In the genomic region with DNA sequence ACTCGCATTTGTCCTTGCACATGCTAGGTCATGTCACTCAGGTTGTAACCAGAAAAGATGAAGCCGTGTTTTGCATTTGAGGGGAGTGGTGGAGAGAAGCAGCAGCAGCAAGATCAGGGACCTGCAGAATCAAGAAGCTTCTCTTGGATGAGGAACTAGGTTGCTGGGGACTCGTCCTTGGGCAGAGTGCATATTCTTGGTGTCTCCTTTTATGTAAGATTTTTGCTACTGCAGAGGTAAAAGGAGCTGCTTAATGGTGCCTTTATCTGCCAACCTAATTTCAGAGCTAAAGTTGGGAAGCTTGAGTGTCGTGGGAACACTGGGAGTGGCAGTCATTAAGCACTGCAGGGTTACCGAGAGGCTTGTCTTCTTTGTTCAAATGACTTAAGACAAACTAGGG, we compare ENCODE assay signal across 12 cellular contexts.
A peak's percentile ranks its signal among the peaks of the same experiment; 100 is the strongest.
DNase-seq lines count a peak whose midpoint lies in the region; ATAC-seq, FAIRE-seq and TF ChIP-seq lines count a peak whose summit lies in the region.
"Had no signal": no experiment of that assay in that cellular context is flagged by ENCODE, and none has a peak within 500 bp of the region (broad histone marks: within the 10 kb centered on the region; RNA-seq: fewer than 3 reads in every experiment).

No MANE protein-coding gene starts in this region.

- TF ChIP-seq CTCF in A549 (IDR thresholded peaks at IDR 0.05) = no peak
- no peak for TF ChIP-seq CTCF in IMR-90 (conservative IDR thresholded peaks at IDR 0.05; ENCODE audit: low read depth, low read length)
- TF ChIP-seq CTCF in esophagus muscularis mucosa (IDR thresholded peaks at IDR 0.05) = no peak
- no peak for TF ChIP-seq CTCF in nephron progenitor cell (IDR thresholded peaks at IDR 0.05)

- H3K36me3 ChIP-seq in IMR-90 (ENCODE audit: control insufficient read depth, insufficient read depth, low read length) (no peaks in the 10 kb centered on the region), esophagus muscularis mucosa (no peaks in the 10 kb centered on the region)
- H3K36me3 ChIP-seq in naive thymus-derived CD4-positive, alpha-beta T cell (ENCODE audit: control insufficient read depth in 2 of 3, insufficient read depth in 3 of 3, low read length in 3 of 3) = no peaks in the 10 kb centered on the region
- H3K36me3 ChIP-seq: BE2C had no signal

- no peak overlapping the region for H2BK5ac ChIP-seq in IMR-90 (ENCODE audit: low read depth, low read length, poor library complexity, severe bottlenecking)

- dilution Hi-C loops in IMR-90 (cut with HindIII; ENCODE audit: low sequenced_read_pairs, unreplicated experiment) = no loop called here

- no peaks in the 10 kb centered on the region for H3K27me3 ChIP-seq in IMR-90 (ENCODE audit: control insufficient read depth, insufficient read depth, low read length)
- no peaks in the 10 kb centered on the region for H3K27me3 ChIP-seq in esophagus muscularis mucosa
- peaks cover 0 to 4% of the 10 kb centered on the region in 2 donors for H3K27me3 ChIP-seq in naive thymus-derived CD4-positive, alpha-beta T cell (ENCODE audit: control insufficient read depth in 2 of 2, insufficient read depth in 2 of 2, low read length in 2 of 2)
- H3K27me3 ChIP-seq: BE2C had no signal

- peaks cover 11% of the 10 kb centered on the region for H3K4me1 Mint-ChIP-seq in nephron progenitor cell
- no peaks in the 10 kb centered on the region for H3K4me1 Mint-ChIP-seq in naive thymus-derived CD4-positive, alpha-beta T cell
- H3K4me1 Mint-ChIP-seq in immature natural killer cell = no peaks in the 10 kb centered on the region
- H3K4me1 Mint-ChIP-seq: CD4-positive, alpha-beta memory T cell had no signal

- H2AK9ac ChIP-seq in IMR-90 (replicated peaks; ENCODE audit: low read depth, low read length, poor library complexity) = no peak overlapping the region

- H3K14ac ChIP-seq in IMR-90 (replicated peaks; ENCODE audit: low read depth, low read length) = 0 out of 2 replicates have a peak overlapping the region, but pooled peaks have one; percentile 65

- H2AFZ ChIP-seq in IMR-90 (replicated peaks; ENCODE audit: low read length, poor library complexity) = no peak overlapping the region

- no TSS peak for BruUV-seq in IMR-90 (replicated peaks; lab: Mats Ljungman, UMichigan)

- no peaks in the 10 kb centered on the region for H3K36me3 Mint-ChIP-seq in nephron progenitor cell (ENCODE audit: low read depth)
- H3K36me3 Mint-ChIP-seq in naive thymus-derived CD4-positive, alpha-beta T cell = no peaks in the 10 kb centered on the region
- no peaks in the 10 kb centered on the region for H3K36me3 Mint-ChIP-seq in immature natural killer cell
- H3K36me3 Mint-ChIP-seq: CD4-positive, alpha-beta memory T cell; IgD-negative memory B cell had no signal

- TF ChIP-seq RAD21 in A549 (conservative IDR thresholded peaks at IDR 0.05 in 1 of 2, IDR thresholded peaks at IDR 0.05 in 1 of 2) (no peak), IMR-90 (IDR thresholded peaks at IDR 0.05; ENCODE audit: low read length) (no peak)

- H3K27me3 Mint-ChIP-seq in nephron progenitor cell (ENCODE audit: low read depth, poor library complexity) = peaks cover 6% of the 10 kb centered on the region
- H3K27me3 Mint-ChIP-seq in naive thymus-derived CD4-positive, alpha-beta T cell = peaks cover 0 to 6% (median 0%) of the 10 kb centered on the region in 5 donors
- peaks cover 0 to 5% (median 2%) of the 10 kb centered on the region in 3 donors for H3K27me3 Mint-ChIP-seq in immature natural killer cell (ENCODE audit: low read depth in 3 of 3)

- H2BK15ac ChIP-seq in IMR-90 (ENCODE audit: low read depth, low read length) = peak overlapping the region; percentile 16; the same call in 1 of the 3 replicates

- H3K4me1 ChIP-seq in A549 (peaks cover 9% of the 10 kb centered on the region; the same call in 2 of the 3 replicates), IMR-90 (ENCODE audit: control insufficient read depth, insufficient read depth, low read length) (peaks cover 7% of the 10 kb centered on the region), esophagus muscularis mucosa (peaks cover 0 to 43% (median 33%) of the 10 kb centered on the region in 4 donors)
- no peaks in the 10 kb centered on the region for H3K4me1 ChIP-seq in naive thymus-derived CD4-positive, alpha-beta T cell (ENCODE audit: control insufficient read depth in 2 of 2, insufficient read depth in 2 of 2, low read length in 2 of 2)
- H3K4me1 ChIP-seq: BE2C had no signal

- H3K27ac ChIP-seq in A549 (peak overlapping the region; percentile 41 to 54), IMR-90 (ENCODE audit: insufficient read depth, low read length) (0 out of 2 replicates have a peak overlapping the region, but pooled peaks have one; percentile 16), esophagus muscularis mucosa (replicated peaks in 1 of 4) (peak overlapping the region in 3 of 4 donors; percentile 4 to 53 (median 49))
- no peak overlapping the region for H3K27ac ChIP-seq in naive thymus-derived CD4-positive, alpha-beta T cell (ENCODE audit: low read depth, low read length)
- H3K27ac ChIP-seq: C4-2B had no signal

- H4K5ac ChIP-seq in IMR-90 (ENCODE audit: low read depth, low read length) = peak overlapping the region; percentile 76

- no peak for FAIRE-seq in A549 (lab: Jason Lieb, UNC)

- TF ChIP-seq EP300 in A549 (IDR thresholded peaks at IDR 0.05) (no peak), esophagus muscularis mucosa (IDR thresholded peaks at IDR 0.05) (no peak)

- H3K27ac Mint-ChIP-seq in nephron progenitor cell = no peak overlapping the region
- no peak overlapping the region for H3K27ac Mint-ChIP-seq in naive thymus-derived CD4-positive, alpha-beta T cell
- no peak overlapping the region for H3K27ac Mint-ChIP-seq in immature natural killer cell
- H3K27ac Mint-ChIP-seq: CD4-positive, alpha-beta memory T cell; IgD-negative memory B cell had no signal

- peak overlapping the region; percentile 30 for H4K91ac ChIP-seq in IMR-90 (ENCODE audit: insufficient read depth, low read depth, low read length)

- no peak overlapping the region for H3K23ac ChIP-seq in IMR-90 (ENCODE audit: low read depth, low read length)

- intact Hi-C loops in IMR-90 (cut with micrococcal nuclease) (loop anchor here (2.0 to 5.0 kb wide), 2 partner anchors 146 to 160 kb away; no protein-coding TSS in a partner anchor), esophagus muscularis mucosa (cut with DNase I) (loop anchor here (5.0 to 10.0 kb wide), 5 partner anchors 75 to 748 kb away; no protein-coding TSS in a partner anchor)
- intact Hi-C loops in naive thymus-derived CD4-positive, alpha-beta T cell (cut with micrococcal nuclease) = loop anchor here in 1 of 2 donors (5.0 kb wide), 1 partner anchor 735 kb away; no protein-coding TSS in a partner anchor

- H3K9me3 Mint-ChIP-seq in nephron progenitor cell (peaks cover 8% of the 10 kb centered on the region), immature natural killer cell (peaks cover 0 to 1% (median 0%) of the 10 kb centered on the region in 6 donors)
- peaks cover 0 to 11% (median 0%) of the 10 kb centered on the region in 11 donors for H3K9me3 Mint-ChIP-seq in naive thymus-derived CD4-positive, alpha-beta T cell
- H3K9me3 Mint-ChIP-seq: CD4-positive, alpha-beta memory T cell; IgD-negative memory B cell had no signal

- no peak overlapping the region for H3K56ac ChIP-seq in IMR-90 (ENCODE audit: extremely low read depth, insufficient read depth, low read length)

- H4K20me1 ChIP-seq in IMR-90 (ENCODE audit: insufficient read depth, low read length) = no peaks in the 10 kb centered on the region

- CTCF ChIA-PET in A549 (lab: Yijun Ruan, JAX) = interaction anchor here (0.6 to 11.0 kb wide), 28 partner anchors 10 to 746 kb away, joined by 3 to 219 read pairs (median 4); partner anchors contain the start of gene MYOCD
- CTCF ChIA-PET in IMR-90 (lab: Yijun Ruan, JAX) = interaction anchor here (1.9 to 2.4 kb wide), 2 partner anchors 289 to 410 kb away, joined by 8 to 11 read pairs; no protein-coding TSS in a partner anchor
- CTCF ChIA-PET in naive thymus-derived CD4-positive, alpha-beta T cell (lab: Charles Lee) = no interaction called here

- TF ChIP-seq POLR2A in A549 (IDR thresholded peaks at IDR 0.05; ENCODE audit: low read length) (no peak), IMR-90 (IDR thresholded peaks at IDR 0.05; ENCODE audit: low read depth, low read length) (no peak), esophagus muscularis mucosa (IDR thresholded peaks at IDR 0.05; ENCODE audit: low read depth) (no peak)

- H3K4me3 ChIP-seq in A549 = no peak overlapping the region
- no peak overlapping the region for H3K4me3 ChIP-seq in IMR-90 (ENCODE audit: insufficient read depth, low read depth, low read length)
- H3K4me3 ChIP-seq in esophagus muscularis mucosa = no peak overlapping the region
- no peak overlapping the region for H3K4me3 ChIP-seq in naive thymus-derived CD4-positive, alpha-beta T cell (ENCODE audit: low read length)

- ATAC-seq in A549 (no peak), IMR-90 (ENCODE audit: low read depth) (no peak)
- no peak for ATAC-seq in naive thymus-derived CD4-positive, alpha-beta T cell

- peak overlapping the region; percentile 50; the same call in 1 of the 2 replicates for H2BK20ac ChIP-seq in IMR-90 (ENCODE audit: low read depth, low read length)

- peak overlapping the region; percentile 12 to 53; a peak in 2 of 4 replicates for H4K8ac ChIP-seq in IMR-90 (ENCODE audit: low read depth in 2 of 2, low read length in 2 of 2)

- H3K4me3 Mint-ChIP-seq in nephron progenitor cell = no peak overlapping the region
- H3K4me3 Mint-ChIP-seq in naive thymus-derived CD4-positive, alpha-beta T cell = no peak overlapping the region
- no peak overlapping the region for H3K4me3 Mint-ChIP-seq in immature natural killer cell
- H3K4me3 Mint-ChIP-seq: CD4-positive, alpha-beta memory T cell; IgD-negative memory B cell had no signal

- peak overlapping the region; percentile 52 for H3K18ac ChIP-seq in IMR-90 (ENCODE audit: low read depth, low read length)

- POLR2A ChIA-PET in A549 (lab: Yijun Ruan, JAX) (no interaction called here), IMR-90 (lab: Charles Lee; ENCODE audit: unreplicated experiment) (no interaction called here)
- POLR2A ChIA-PET in naive thymus-derived CD4-positive, alpha-beta T cell (lab: Charles Lee) = no interaction called here

- in situ Hi-C loops in IMR-90 (cut with MboI; ENCODE audit: low sequenced_read_pairs) = loop anchor here (5.0 to 10.0 kb wide), 3 partner anchors 288 to 478 kb away; partner anchors contain the start of gene MYOCD

- H3K9ac ChIP-seq in IMR-90 (ENCODE audit: low read depth, low read length) = no peak overlapping the region

- no peaks in the 10 kb centered on the region for H3K9me1 ChIP-seq in IMR-90 (ENCODE audit: insufficient read depth, low read length)

- DNase-seq in A549 (ENCODE audit: low read depth in 1 of 2, low spot score in 1 of 2) (no peak), IMR-90 (no peak), esophagus muscularis mucosa (ENCODE audit: extremely low spot score) (peak; percentile 62), putamen (ENCODE audit: low spot score) (peak; percentile 80), nephron progenitor cell (no peak), immature natural killer cell (no peak)
- DNase-seq in naive thymus-derived CD4-positive, alpha-beta T cell = no peak
- DNase-seq: BE2C; CD4-positive, alpha-beta memory T cell; GDM1 had no signal

- H3K79me1 ChIP-seq in IMR-90 (ENCODE audit: low read depth in 1 of 2, low read length in 2 of 2) = no peaks in the 10 kb centered on the region

- H3K9me3 ChIP-seq in A549 = no peaks in the 10 kb centered on the region
- no peaks in the 10 kb centered on the region for H3K9me3 ChIP-seq in IMR-90 (ENCODE audit: control insufficient read depth, insufficient read depth, low read length)
- H3K9me3 ChIP-seq in esophagus muscularis mucosa = no peaks in the 10 kb centered on the region
- H3K9me3 ChIP-seq in naive thymus-derived CD4-positive, alpha-beta T cell (ENCODE audit: control insufficient read depth in 2 of 3, low read length in 3 of 3) = no peaks in the 10 kb centered on the region
- H3K9me3 ChIP-seq: BE2C had no signal

- peak overlapping the region; percentile 54 for H3K4ac ChIP-seq in IMR-90 (ENCODE audit: low read depth, low read length)

- WGBS in A549 (ENCODE audit: missing lambda C conversion rate) = 61% methylated on average over 5 of the region's 5 CpGs
- WGBS in IMR-90 (ENCODE audit: extremely low coverage in 2 of 2, insufficient read length in 1 of 2), 2 experiments = 75% methylated on average over 2 of the region's 5 CpGs; no CpG with 5 or more reads in 1 of the 2 experiments
- 49% methylated on average over 5 of the region's 5 CpGs for WGBS in esophagus muscularis mucosa

- H3K4me2 ChIP-seq in A549 (peak overlapping the region; percentile 11; the same call in 2 of the 3 replicates), IMR-90 (ENCODE audit: low read depth, low read length) (no peak overlapping the region)

- H2AK5ac ChIP-seq in IMR-90 (ENCODE audit: low read depth, low read length) = 0 out of 2 replicates have a peak overlapping the region, but pooled peaks have one; percentile 38

- peak overlapping the region; percentile 78 for H2BK120ac ChIP-seq in IMR-90 (ENCODE audit: low read depth, low read length)

Comparison
In these comparisons a context has a peak if more than half of its experiments do, and no peak if none do; other contexts are left out.
1. DNase-seq: peak in esophagus muscularis mucosa (single experiment) and putamen (single experiment); none in A549 (0 of 2), IMR-90 (single experiment), nephron progenitor cell (single experiment), naive thymus-derived CD4-positive, alpha-beta T cell (0 of 9) and immature natural killer cell (0 of 3).